ENCODE assay signal across 8 cellular contexts in the genomic region with DNA sequence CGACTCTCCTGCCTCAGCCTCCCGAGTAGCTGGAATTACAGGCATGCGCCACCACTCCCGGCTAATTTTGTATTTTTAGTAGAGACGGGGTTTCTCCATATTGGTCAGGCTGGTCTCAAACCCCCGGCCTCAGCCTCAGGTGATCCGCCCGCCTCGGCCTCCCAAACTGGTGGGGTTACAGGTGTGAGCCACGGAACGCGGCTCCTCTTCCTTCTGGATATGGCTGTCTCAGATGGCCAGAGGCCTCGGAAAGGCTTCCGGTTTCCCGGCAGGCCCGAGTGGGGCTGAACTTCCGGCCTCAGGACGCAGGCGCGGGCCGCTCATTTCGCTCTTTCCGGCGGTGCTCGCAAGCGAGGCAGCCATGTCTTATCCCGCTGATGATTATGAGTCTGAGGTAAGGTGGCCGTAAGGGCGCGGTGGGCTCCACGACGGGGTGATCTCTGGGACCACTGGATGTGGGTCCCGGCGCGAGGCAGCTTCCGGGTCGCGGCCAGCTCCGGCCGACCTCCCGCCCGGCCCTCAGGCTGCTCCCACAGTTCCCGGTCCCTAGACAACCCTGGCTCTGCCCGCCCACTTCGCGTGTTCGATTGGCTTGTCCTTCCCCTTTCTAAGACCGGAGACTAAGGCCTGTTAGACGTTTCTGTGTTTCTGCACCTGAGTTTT. TPM values are rescaled to one million over a fixed set of nuclear protein-coding genes. Genes with fewer than 3 reads are reported as not detected.
DNase-seq lines count a peak whose midpoint lies in the region; ATAC-seq, FAIRE-seq and TF ChIP-seq lines count a peak whose summit lies in the region.

A gene (plus strand): TSS at position 331 of the 663 bp plus-strand sequence. CDS start 31 bp downstream, at position 362.

- peaks cover 18% of the 10 kb centered on the region for H3K36me3 Mint-ChIP-seq in chondrocyte (ENCODE audit: low read depth)

- peaks cover 29% of the 10 kb centered on the region for H3K4me1 Mint-ChIP-seq in chondrocyte (ENCODE audit: low read depth)

- intact Hi-C loops in kidney (cut with DNase I): no loop called here

- no peak within 1 kb of the TSS for H2AFZ ChIP-seq in ACC112 (ENCODE audit: low read length, unreplicated experiment)

- FAIRE-seq in kidney (lab: Jason Lieb, UNC): no peak

- H3K36me3 ChIP-seq in ACC112 (ENCODE audit: insufficient read depth, low read length) (peaks cover 13% of the 10 kb centered on the region; the same call in 1 of the 2 replicates), kidney (ENCODE audit: control insufficient read depth in 1 of 2, insufficient read depth in 2 of 2, low read length in 2 of 2) (peaks cover 11 to 15% of the 10 kb centered on the region in 2 donors)

- H3K79me2 ChIP-seq in ACC112 (ENCODE audit: control insufficient read depth, insufficient read depth, low read length, unreplicated experiment): peaks cover 40% of the 10 kb centered on the region

- H3K27me3 Mint-ChIP-seq in chondrocyte (ENCODE audit: low read depth): no peaks in the 10 kb centered on the region

- no peaks in the 10 kb centered on the region for H3K9me3 ChIP-seq in kidney (ENCODE audit: control insufficient read depth in 1 of 2, low read length in 2 of 2)

- peak; percentile 71 for ATAC-seq in GM18868 (IDR thresholded peaks at IDR 0.05; ENCODE audit: unreplicated experiment)
- peak; percentile 53 for ATAC-seq in HG03175 (IDR thresholded peaks at IDR 0.05; ENCODE audit: unreplicated experiment)

- peak within 1 kb of the TSS; percentile 99 for H3K27ac Mint-ChIP-seq in chondrocyte (ENCODE audit: unreplicated experiment)

- H3K27ac ChIP-seq in ACC112 (ENCODE audit: low read depth, low read length) (peak within 1 kb of the TSS; percentile 86), kidney (ENCODE audit: low read depth in 2 of 2, low read length in 2 of 2) (peak within 1 kb of the TSS; percentile 69 to 84)

- H3K27me3 ChIP-seq in ACC112 (ENCODE audit: insufficient read depth, low read length): no peaks in the 10 kb centered on the region

- TF ChIP-seq CTCF in chondrocyte (IDR thresholded peaks at IDR 0.05) (no peak), kidney (IDR thresholded peaks at IDR 0.05; ENCODE audit: borderline replicate concordance, extremely low read depth, insufficient read depth) (no peak)

- peaks cover 12% of the 10 kb centered on the region for H3K4me1 ChIP-seq in ACC112 (ENCODE audit: control insufficient read depth, insufficient read depth, low read length, unreplicated experiment)
- H3K4me1 ChIP-seq in kidney (ENCODE audit: control insufficient read depth in 1 of 2, insufficient read depth in 1 of 2, low read depth in 1 of 2, low read length in 2 of 2): peaks cover 0 to 7% of the 10 kb centered on the region in 2 donors

- H3K4me3 ChIP-seq in ACC112 (ENCODE audit: low read depth, low read length) (peak within 1 kb of the TSS; percentile 100), kidney (ENCODE audit: low read length in 2 of 2) (peak within 1 kb of the TSS; percentile 95 to 99)

- H3K9me3 Mint-ChIP-seq in chondrocyte (ENCODE audit: low read depth): peaks cover 3% of the 10 kb centered on the region

- DNase-seq in NCI-H460 (ENCODE audit: extremely low read depth, low read depth) (peak; percentile 67), chondrocyte (ENCODE audit: low spot score) (peak; percentile 97), kidney (peak; percentile 96)
- peak; percentile 78 to 83 for DNase-seq in activated CD4-positive, alpha-beta T cell treated with anti-CD3 and anti-CD28 coated beads for 24 hours (ENCODE audit: low read depth in 2 of 2)
- peak; percentile 68 to 83 for DNase-seq in stimulated activated CD4-positive, alpha-beta T cell treated with anti-CD3 and anti-CD28 coated beads, Interleukin-15, amount 100 ng/mL, for 1 hour (ENCODE audit: low read depth in 1 of 2, low spot score in 1 of 2)

- H3K9ac ChIP-seq in kidney (ENCODE audit: low read length in 2 of 2): peak within 1 kb of the TSS; percentile 92 to 93

- peak within 1 kb of the TSS; percentile 79 for H3K4me3 Mint-ChIP-seq in chondrocyte (ENCODE audit: unreplicated experiment)

RNA-seq across cellular contexts. Expression of the gene that starts here (rescaled TPM):
- total RNA-seq in NCI-H460 (2014; rRNA removed; shearing (Covaris generic)): 270 and 290 TPM in 2 replicates
- polyA plus RNA-seq in NCI-H460 (2014; cell fraction: nucleus; rRNA removed): 113 and 172 TPM in 2 replicates
- 312 to 325 TPM (median 323 TPM) in 3 replicates for total RNA-seq in chondrocyte
- 352 TPM for total RNA-seq in kidney
- polyA plus RNA-seq in kidney (ENCODE audit: insufficient read depth, low read depth, low replicate concordance): 376 TPM

Comparison
In these comparisons a context has a peak if more than half of its experiments do, and no peak if none do; other contexts are left out.
1. Peak in every context shown above with its lines: DNase-seq, ATAC-seq, H3K4me3 ChIP-seq and H3K27ac ChIP-seq.